In the genomic region with DNA sequence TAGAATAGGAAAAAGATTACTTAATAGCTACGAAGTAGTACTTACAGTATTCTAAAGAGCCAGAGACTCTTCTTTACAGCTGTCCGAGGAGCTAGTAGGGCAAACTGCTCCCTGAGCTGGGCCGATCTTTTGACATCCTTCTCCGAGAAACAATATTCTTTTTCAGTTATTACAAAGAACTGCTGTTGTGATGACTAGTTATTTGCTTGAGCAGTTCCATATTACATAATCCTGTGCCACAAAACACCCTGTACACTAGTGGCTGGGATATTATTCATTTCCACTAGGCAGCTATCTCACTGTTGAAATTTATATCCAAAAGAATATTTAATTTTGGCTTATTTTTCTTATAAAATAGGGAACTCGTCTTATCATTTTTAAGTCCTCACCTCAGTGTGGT, we compare ENCODE assay signal across 34 cellular contexts. TPM values are rescaled to one million over a fixed set of nuclear protein-coding genes. Genes with fewer than 3 reads are reported as not detected.
"Had no signal": no experiment of that assay in that cellular context is flagged by ENCODE, and none has a peak within 500 bp of the region (broad histone marks: within the 10 kb centered on the region; RNA-seq: fewer than 3 reads in every experiment).

No MANE protein-coding gene starts in this region.

- DNase-seq: activated CD4-positive, alpha-beta T cell treated with anti-CD3 and anti-CD28 coated beads, Interleukin-2, amount 10 ng/mL, durations not matched to agents 24 days and 14 days; activated CD4-positive, alpha-beta T cell treated with anti-CD3 and anti-CD28 coated beads, Interleukin-2, amount 50 U/mL, for 4 hours; activated CD8-positive, alpha-beta T cell treated with anti-CD3 and anti-CD28 coated beads for 36 hours; activated effector memory CD4-positive, alpha-beta T cell treated with anti-CD3 and anti-CD28 coated beads, Interleukin-2, amount 50 U/mL, for 16 hours; activated naive CD4-positive, alpha-beta T cell; activated T-cell treated with anti-CD3 and anti-CD28 coated beads, Interleukin-2, amount 50 U/mL, for 1 hour; activated T-cell treated with anti-CD3 and anti-CD28 coated beads, Interleukin-2, amount 50 U/mL, for 72 hours; adrenal gland; body of pancreas; Karpas-422; KBM-7; NCI-H1105; NCI-H1417 treated with DMSO at 0.1 percent for 48 hours; NCI-H1694; NCI-H1930; NCI-H2081 treated with DMSO at 0.1 percent for 48 hours; NCI-H226; NCI-H446 treated with DMSO at 0.1 percent for 48 hours; NCI-H526; NCI-H748 treated with DMSO at 0.1 percent for 48 hours; NK-92 treated with Interleukin-12 subunit alpha and Interleukin-12 subunit beta, amount 100 ng/mL, for 24 hours; PC-3; Peyer's patch; RPMI8226; SHP77 treated with DMSO at 0.1 percent for 48 hours; SK-N-SH had no signal

- H3K9me3 Mint-ChIP-seq: activated CD4-positive, alpha-beta T cell treated with anti-CD3 and anti-CD28 coated beads, Interleukin-2, amount 10 ng/mL, durations not matched to agents 24 days and 14 days; activated CD8-positive, alpha-beta T cell treated with anti-CD3 and anti-CD28 coated beads for 36 hours; activated naive CD4-positive, alpha-beta T cell treated with anti-CD3 and anti-CD28 coated beads, Interleukin-2, amount 50 U/mL, for 72 hours; activated T-cell treated with anti-CD3 and anti-CD28 coated beads, Interleukin-2, amount 50 U/mL, for 72 hours; activated T-helper 17 cell treated with anti-CD3 and anti-CD28 coated beads, Interleukin-2, amount 50 U/mL, for 72 hours; T-helper 1 cell treated with Interleukin-12 subunit alpha and Interleukin-12 subunit beta and Interleukin-4 antibody, amounts not matched to agents 30 μg/mL and 1 μg/mL, for 36 hours; T-helper 2 cell treated with Interferon-gamma antibody and Interleukin-4, amounts not matched to agents 5 μg/mL and 100 μg/mL, for 36 hours had no signal

- H3K4me1 ChIP-seq: body of pancreas, breast epithelium, Peyer's patch, SJSA1 had no signal

- H3K27me3 ChIP-seq: adrenal gland, body of pancreas, breast epithelium, Peyer's patch, SJSA1 had no signal

- ATAC-seq: activated CD8-positive, alpha-beta T cell treated with anti-CD3 and anti-CD28 coated beads for 36 hours; activated naive CD4-positive, alpha-beta T cell treated with anti-CD3 and anti-CD28 coated beads, Interleukin-2, amount 50 U/mL, for 72 hours; activated T-cell treated with anti-CD3 and anti-CD28 coated beads, Interleukin-2, amount 50 U/mL, for 72 hours; activated T-helper 17 cell treated with anti-CD3 and anti-CD28 coated beads, Interleukin-2, amount 50 U/mL, for 72 hours; body of pancreas; PC-3 had no signal

- H3K4me1 Mint-ChIP-seq: activated CD4-positive, alpha-beta T cell treated with anti-CD3 and anti-CD28 coated beads, Interleukin-2, amount 10 ng/mL, durations not matched to agents 24 days and 14 days; activated T-helper 17 cell treated with anti-CD3 and anti-CD28 coated beads, Interleukin-2, amount 50 U/mL, for 72 hours had no signal

- H3K4me3 ChIP-seq: adrenal gland, body of pancreas, breast epithelium, Peyer's patch, SJSA1 had no signal

- H3K9me3 ChIP-seq: adrenal gland, body of pancreas, breast epithelium, Peyer's patch, SJSA1, SK-N-SH had no signal

- H3K27ac ChIP-seq: adrenal gland, body of pancreas, breast epithelium, Peyer's patch, SJSA1 had no signal

- H3K27ac Mint-ChIP-seq: activated CD4-positive, alpha-beta T cell treated with anti-CD3 and anti-CD28 coated beads, Interleukin-2, amount 10 ng/mL, durations not matched to agents 24 days and 14 days; activated CD8-positive, alpha-beta T cell treated with anti-CD3 and anti-CD28 coated beads for 36 hours; activated naive CD4-positive, alpha-beta T cell treated with anti-CD3 and anti-CD28 coated beads, Interleukin-2, amount 50 U/mL, for 72 hours; activated T-cell treated with anti-CD3 and anti-CD28 coated beads, Interleukin-2, amount 50 U/mL, for 72 hours; activated T-helper 17 cell treated with anti-CD3 and anti-CD28 coated beads, Interleukin-2, amount 50 U/mL, for 72 hours; T-helper 1 cell treated with Interleukin-12 subunit alpha and Interleukin-12 subunit beta and Interleukin-4 antibody, amounts not matched to agents 30 μg/mL and 1 μg/mL, for 36 hours; T-helper 2 cell treated with Interferon-gamma antibody and Interleukin-4, amounts not matched to agents 5 μg/mL and 100 μg/mL, for 36 hours had no signal

- H3K36me3 Mint-ChIP-seq: activated naive CD4-positive, alpha-beta T cell treated with anti-CD3 and anti-CD28 coated beads, Interleukin-2, amount 50 U/mL, for 72 hours had no signal

- H3K36me3 ChIP-seq: adrenal gland, breast epithelium, Peyer's patch, SJSA1 had no signal

- H3K4me3 Mint-ChIP-seq: activated CD4-positive, alpha-beta T cell treated with anti-CD3 and anti-CD28 coated beads, Interleukin-2, amount 10 ng/mL, durations not matched to agents 24 days and 14 days; activated CD8-positive, alpha-beta T cell treated with anti-CD3 and anti-CD28 coated beads for 36 hours; activated T-cell treated with anti-CD3 and anti-CD28 coated beads, Interleukin-2, amount 50 U/mL, for 72 hours; activated T-helper 17 cell treated with anti-CD3 and anti-CD28 coated beads, Interleukin-2, amount 50 U/mL, for 72 hours; T-helper 1 cell treated with Interleukin-12 subunit alpha and Interleukin-12 subunit beta and Interleukin-4 antibody, amounts not matched to agents 30 μg/mL and 1 μg/mL, for 36 hours; T-helper 2 cell treated with Interferon-gamma antibody and Interleukin-4, amounts not matched to agents 5 μg/mL and 100 μg/mL, for 36 hours had no signal

- H3K27me3 Mint-ChIP-seq: activated CD4-positive, alpha-beta T cell treated with anti-CD3 and anti-CD28 coated beads, Interleukin-2, amount 10 ng/mL, durations not matched to agents 24 days and 14 days; activated CD8-positive, alpha-beta T cell treated with anti-CD3 and anti-CD28 coated beads for 36 hours; activated T-helper 17 cell treated with anti-CD3 and anti-CD28 coated beads, Interleukin-2, amount 50 U/mL, for 72 hours had no signal

RNA-seq across cellular contexts. Expression of a gene that starts 11.2 kb away (rescaled TPM):
- total RNA-seq: activated CD4-positive, alpha-beta T cell treated with anti-CD3 and anti-CD28 coated beads, Interleukin-2, amount 10 ng/mL, durations not matched to agents 24 days and 14 days; activated CD8-positive, alpha-beta memory T cell treated with anti-CD3 and anti-CD28 coated beads for 36 hours; activated CD8-positive, alpha-beta T cell treated with anti-CD3 and anti-CD28 coated beads for 36 hours; activated naive CD4-positive, alpha-beta T cell treated with anti-CD3 and anti-CD28 coated beads, Interleukin-2, amount 50 U/mL, for 72 hours; astrocyte; PC-3; SJSA1 had no signal
